9 cellular contexts compared by ENCODE assay signal in the genomic region with DNA sequence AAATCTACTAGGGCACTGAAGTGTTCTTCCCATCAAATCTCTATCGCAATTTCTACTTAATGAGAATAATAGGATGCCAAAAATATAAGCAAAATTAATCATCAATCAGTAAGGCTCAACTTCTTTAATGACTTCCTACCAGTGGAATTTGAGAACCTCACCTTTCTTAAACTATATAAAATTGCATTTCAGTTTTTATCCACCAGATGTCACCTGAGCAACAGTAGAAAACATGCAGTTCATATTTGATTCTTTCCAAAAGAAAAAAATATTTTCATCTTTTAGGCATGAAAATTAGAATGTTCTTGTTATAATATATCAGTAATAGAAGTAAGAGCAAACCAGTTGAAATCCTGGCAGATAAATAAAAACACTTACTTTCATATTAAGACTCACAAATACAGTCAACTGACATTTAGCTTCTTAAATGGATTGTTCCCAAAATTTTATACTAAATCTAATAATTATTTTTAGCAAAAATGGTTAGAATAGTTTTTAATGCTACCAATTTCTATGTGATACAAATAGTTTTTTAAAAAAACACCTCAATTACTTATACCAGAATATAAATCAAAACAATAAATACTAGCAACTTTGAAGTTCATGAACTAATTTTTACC. TPM values are rescaled to one million over a fixed set of nuclear protein-coding genes. Genes with fewer than 3 reads are reported as not detected.
DNase-seq lines count a peak whose midpoint lies in the region; ATAC-seq and TF ChIP-seq lines count a peak whose summit lies in the region.
"Had no signal": no experiment of that assay in that cellular context is flagged by ENCODE, and none has a peak within 500 bp of the region (broad histone marks: within the 10 kb centered on the region; RNA-seq: fewer than 3 reads in every experiment).

No MANE protein-coding gene starts in this region.

- DNase-seq in Calu3 = no peak
- peak; percentile 46 for DNase-seq in HFFc6
- peak; percentile 38 for DNase-seq in Panc1 (ENCODE audit: low read depth, low spot score)
- peak; percentile 45 to 70 for DNase-seq in erythroblast (lab: John Stamatoyannopoulos, UW)
- peak; percentile 18 for DNase-seq in neural progenitor cell (ENCODE audit: low spot score)
- no peak for DNase-seq in activated CD4-positive, alpha-beta T cell treated with anti-CD3 and anti-CD28 coated beads, Interleukin-2, amount 50 U/mL, for 48 hours

- H3K27ac ChIP-seq in Panc1 (ENCODE audit: low read length) (no peak overlapping the region), neural progenitor cell (no peak overlapping the region)

- TF ChIP-seq POLR2A in erythroblast (IDR thresholded peaks at IDR 0.05; ENCODE audit: low read length) = no peak

- H3K36me3 ChIP-seq in Panc1 (ENCODE audit: control insufficient read depth, insufficient read depth, low read length) = no peaks in the 10 kb centered on the region
- no peaks in the 10 kb centered on the region for H3K36me3 ChIP-seq in neural progenitor cell

- H2AFZ ChIP-seq in neural progenitor cell (replicated peaks) = no peak overlapping the region

- H3K36me3 Mint-ChIP-seq in Calu3 (ENCODE audit: insufficient read depth, unreplicated experiment) (no peaks in the 10 kb centered on the region), HFFc6 (ENCODE audit: low read depth) (no peaks in the 10 kb centered on the region), neural progenitor cell (no peaks in the 10 kb centered on the region)
- H3K36me3 Mint-ChIP-seq: IgD-negative memory B cell had no signal

- ATAC-seq in Panc1 (no peak), GM21381 (IDR thresholded peaks at IDR 0.05; ENCODE audit: unreplicated experiment) (no peak), GM21825 (IDR thresholded peaks at IDR 0.05; ENCODE audit: unreplicated experiment) (no peak)

- no peak overlapping the region for H3K9ac ChIP-seq in neural progenitor cell

- no peak overlapping the region for H3K27ac Mint-ChIP-seq in Calu3 (ENCODE audit: unreplicated experiment)
- no peak overlapping the region for H3K27ac Mint-ChIP-seq in HFFc6
- H3K27ac Mint-ChIP-seq in neural progenitor cell = no peak overlapping the region
- H3K27ac Mint-ChIP-seq: IgD-negative memory B cell had no signal

- H3F3A ChIP-seq in neural progenitor cell (ENCODE audit: low read depth) = no peaks in the 10 kb centered on the region

- in situ Hi-C loops in Panc1 (cut with HindIII; ENCODE audit: low pct_unique_long_range_greater_than_20kb, low sequenced_read_pairs) = no loop called here

- H3K4me3 Mint-ChIP-seq in Calu3 (ENCODE audit: low read depth, unreplicated experiment) (no peak overlapping the region), HFFc6 (no peak overlapping the region), neural progenitor cell (no peak overlapping the region)
- H3K4me3 Mint-ChIP-seq: IgD-negative memory B cell had no signal

- no peaks in the 10 kb centered on the region for H3K9me3 ChIP-seq in Panc1 (ENCODE audit: control insufficient read depth, insufficient read depth, low read depth, low read length)
- no peaks in the 10 kb centered on the region for H3K9me3 ChIP-seq in neural progenitor cell (ENCODE audit: low read depth)

- no peaks in the 10 kb centered on the region for H4K20me1 ChIP-seq in neural progenitor cell (ENCODE audit: low read depth)

- no peaks in the 10 kb centered on the region for H3K79me2 ChIP-seq in neural progenitor cell (ENCODE audit: low read depth)

- TF ChIP-seq CTCF in Calu3 (IDR thresholded peaks at IDR 0.05; ENCODE audit: unreplicated experiment) (peak; percentile 63), HFFc6 (IDR thresholded peaks at IDR 0.05) (peak; percentile 91), Panc1 (IDR thresholded peaks at IDR 0.05) (peak; percentile 60; the same call in 1 of the 2 replicates), neural progenitor cell (IDR thresholded peaks at IDR 0.05) (peak; percentile 74)

- H3K4me2 ChIP-seq in neural progenitor cell = no peak overlapping the region

- POLR2A ChIA-PET in Panc1 (lab: Charles Lee) = no interaction called here

- CTCF ChIA-PET in Calu3 (lab: Charles Lee) = interaction anchor here (0.7 to 3.2 kb wide), 8 partner anchors 21 to 281 kb away, joined by 3 to 35 read pairs (median 4); no protein-coding TSS in a partner anchor
- CTCF ChIA-PET in Panc1 (lab: Charles Lee) = interaction anchor here (0.6 to 2.0 kb wide), 3 partner anchors 22 to 307 kb away, joined by 3 to 28 read pairs (median 17); no protein-coding TSS in a partner anchor

- intact Hi-C loops in Calu3 (cut with micrococcal nuclease; ENCODE audit: unreplicated experiment) = loop anchor here (1.0 to 5.0 kb wide), 6 partner anchors 47 to 532 kb away; partner anchors contain the start of genes AP3S1 and ATG12
- intact Hi-C loops in Panc1 (cut with micrococcal nuclease; ENCODE audit: unreplicated experiment) = loop anchor here (1.0 kb wide), 2 partner anchors 264 to 276 kb away; no protein-coding TSS in a partner anchor

- H3K27me3 Mint-ChIP-seq in Calu3 (ENCODE audit: unreplicated experiment) (no peaks in the 10 kb centered on the region), HFFc6 (ENCODE audit: insufficient read depth) (no peaks in the 10 kb centered on the region), neural progenitor cell (ENCODE audit: insufficient read depth, low read depth) (no peaks in the 10 kb centered on the region)
- H3K27me3 Mint-ChIP-seq: IgD-negative memory B cell had no signal

- H3K4me1 Mint-ChIP-seq in Calu3 (ENCODE audit: low read depth, unreplicated experiment) (peaks cover 21% of the 10 kb centered on the region), HFFc6 (ENCODE audit: low read depth) (peaks cover 8% of the 10 kb centered on the region), neural progenitor cell (no peaks in the 10 kb centered on the region)
- H3K4me1 Mint-ChIP-seq: IgD-negative memory B cell had no signal

- no peak overlapping the region for H3K4me3 ChIP-seq in Panc1 (ENCODE audit: low read depth in 2 of 2, low read length in 2 of 2)
- H3K4me3 ChIP-seq in neural progenitor cell = no peak overlapping the region

- BruUV-seq in Calu3 (replicated peaks; lab: Mats Ljungman, UMichigan) = no TSS peak
- BruUV-seq in Panc1 (replicated peaks; lab: Mats Ljungman, UMichigan) = no TSS peak

- peaks cover 2% of the 10 kb centered on the region for H3K27me3 ChIP-seq in Panc1 (ENCODE audit: control insufficient read depth, insufficient read depth, low read length)
- no peaks in the 10 kb centered on the region for H3K27me3 ChIP-seq in neural progenitor cell

- H3K4me1 ChIP-seq in Panc1 (ENCODE audit: control insufficient read depth, insufficient read depth, low read length) = no peaks in the 10 kb centered on the region
- no peaks in the 10 kb centered on the region for H3K4me1 ChIP-seq in neural progenitor cell

- H3K9me3 Mint-ChIP-seq in Calu3 (ENCODE audit: low read depth, unreplicated experiment) = no peaks in the 10 kb centered on the region
- H3K9me3 Mint-ChIP-seq in HFFc6 = no peaks in the 10 kb centered on the region
- H3K9me3 Mint-ChIP-seq in neural progenitor cell = no peaks in the 10 kb centered on the region
- H3K9me3 Mint-ChIP-seq: IgD-negative memory B cell had no signal

RNA-seq across cellular contexts. Expression of gene CCDC112, which starts 13.4 kb away (rescaled TPM):
- total RNA-seq in Calu3 (2022) (11.2 and 11.3 TPM in 2 replicates), Panc1 (2021; ENCODE audit: unreplicated experiment) (5.6 TPM), neural progenitor cell (ENCODE audit: low replicate concordance) (22.0 and 33.6 TPM in 2 replicates)
- total RNA-seq in HFFc6 (2021; fragmentation: NEBNext Ultra II Directional; extraction: Animal tissue kit (Norgen Biotek cat#: 25700)) = 1 to 10 TPM; 3.7 to 6.9 (median 5.7) TPM
- 4.4 TPM for polyA plus RNA-seq in Panc1 (2012; ENCODE audit: insufficient read length)

RNA-seq across cellular contexts. Expression of gene PGGT1B, which starts 47.2 kb away (rescaled TPM):
- 46.4 and 54.0 TPM in 2 replicates for total RNA-seq in Calu3 (2022)
- 10 to 100 TPM; 28.2 to 40.1 (median 35.0) TPM for total RNA-seq in HFFc6 (2021; fragmentation: NEBNext Ultra II Directional; extraction: Animal tissue kit (Norgen Biotek cat#: 25700))
- 37.7 TPM for total RNA-seq in Panc1 (2021; ENCODE audit: unreplicated experiment)
- 11.1 TPM for polyA plus RNA-seq in Panc1 (2012; ENCODE audit: insufficient read length)
- 19.7 and 20.6 TPM in 2 replicates for total RNA-seq in neural progenitor cell (ENCODE audit: low replicate concordance)

Comparison
In these comparisons a context has a peak if more than half of its experiments do, and no peak if none do; other contexts are left out.
1. DNase-seq: peak in HFFc6 (single experiment), Panc1 (single experiment), erythroblast (2 of 2) and neural progenitor cell (single experiment); none in Calu3 (single experiment) and activated CD4-positive, alpha-beta T cell treated with anti-CD3 and anti-CD28 coated beads, Interleukin-2, amount 50 U/mL, for 48 hours (0 of 2).
2. Peak in every context shown above with its lines, with median percentiles within 50 percentile points of each other: CTCF ChIP-seq.